ENCODE assay signal across 11 cellular contexts in the genomic region with DNA sequence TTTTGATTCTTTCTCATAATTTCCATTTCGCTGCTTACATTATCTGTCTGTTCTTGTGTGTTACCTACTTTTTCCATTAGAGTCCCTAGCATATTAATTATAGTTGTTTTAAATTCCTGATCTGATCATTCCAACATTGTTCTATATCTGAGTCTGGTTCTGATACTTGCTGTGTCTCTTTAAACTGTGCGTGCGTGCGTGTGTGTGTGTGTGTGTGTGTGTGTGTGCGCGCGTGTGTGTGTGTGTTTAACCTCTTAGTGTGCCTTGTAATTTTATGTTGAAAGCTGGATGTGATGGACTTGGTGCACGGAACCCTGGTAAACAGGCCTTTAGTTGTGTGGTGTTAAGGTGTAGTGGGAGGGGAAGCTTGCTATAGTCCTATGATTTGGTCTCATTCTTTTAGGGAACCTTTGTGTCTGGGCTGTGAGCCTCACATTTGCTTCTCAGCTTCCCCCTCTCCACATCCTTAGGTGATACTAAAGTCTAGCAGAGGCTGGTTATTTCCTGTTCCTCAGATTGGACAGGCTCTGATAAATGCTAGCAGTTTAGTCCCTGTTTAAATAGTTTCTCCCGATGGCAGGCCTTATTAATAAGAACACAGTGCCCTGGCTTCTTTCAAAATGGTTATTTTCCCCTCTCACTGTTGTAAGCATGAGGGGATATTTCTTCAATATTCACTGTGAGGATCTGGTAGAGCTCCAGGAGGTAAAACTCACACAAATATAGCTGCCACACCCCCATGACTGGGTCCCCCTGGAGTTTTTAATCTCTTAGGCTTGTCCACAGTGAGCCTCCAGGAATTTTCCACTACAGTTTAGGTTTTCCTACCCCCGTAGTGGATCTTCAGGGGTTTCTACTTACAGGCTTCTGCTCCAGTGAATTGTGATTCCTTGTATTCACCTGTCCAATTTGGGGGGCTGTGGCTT.
DNase-seq lines count a peak whose midpoint lies in the region; ATAC-seq and TF ChIP-seq lines count a peak whose summit lies in the region.
"Had no signal": no experiment of that assay in that cellular context is flagged by ENCODE, and none has a peak within 500 bp of the region (broad histone marks: within the 10 kb centered on the region; RNA-seq: fewer than 3 reads in every experiment).

No MANE protein-coding gene starts in this region.

- peak overlapping the region; percentile 41 for H3K27ac Mint-ChIP-seq in activated CD8-positive, alpha-beta memory T cell treated with anti-CD3 and anti-CD28 coated beads, Interleukin-2, amount 10 ng/mL, durations not matched to agents 7 days and 5 days
- H3K27ac Mint-ChIP-seq: CD4-positive, alpha-beta T cell had no signal

- intact Hi-C loops in heart right ventricle (cut with DNase I): no loop called here

- H3K27ac ChIP-seq in heart right ventricle: peak overlapping the region in 6 of 10 donors; percentile 7 to 42 (median 19)
- H3K27ac ChIP-seq in stomach smooth muscle (ENCODE audit: low read length): peak overlapping the region; percentile 47
- H3K27ac ChIP-seq: epithelial cell of prostate had no signal

- ATAC-seq in activated CD8-positive, alpha-beta memory T cell treated with anti-CD3 and anti-CD28 coated beads, Interleukin-2, amount 10 ng/mL, durations not matched to agents 7 days and 5 days: no peak
- peak in 6 of 8 donors; percentile 20 to 40 (median 36) for ATAC-seq in heart right ventricle
- ATAC-seq in GM21526 (IDR thresholded peaks at IDR 0.05; ENCODE audit: low FRiP score, unreplicated experiment): no peak
- ATAC-seq: naive thymus-derived CD4-positive, alpha-beta T cell had no signal

- TF ChIP-seq CTCF in heart right ventricle (IDR thresholded peaks at IDR 0.05): no peak

- H3K27me3 Mint-ChIP-seq in activated CD8-positive, alpha-beta memory T cell treated with anti-CD3 and anti-CD28 coated beads, Interleukin-2, amount 10 ng/mL, durations not matched to agents 7 days and 5 days: no peaks in the 10 kb centered on the region
- H3K27me3 Mint-ChIP-seq: CD4-positive, alpha-beta T cell; naive thymus-derived CD4-positive, alpha-beta T cell had no signal

- H3K36me3 Mint-ChIP-seq in activated CD8-positive, alpha-beta memory T cell treated with anti-CD3 and anti-CD28 coated beads, Interleukin-2, amount 10 ng/mL, durations not matched to agents 7 days and 5 days: peaks cover 26% of the 10 kb centered on the region

- H3K9me3 Mint-ChIP-seq in activated CD8-positive, alpha-beta memory T cell treated with anti-CD3 and anti-CD28 coated beads, Interleukin-2, amount 10 ng/mL, durations not matched to agents 7 days and 5 days (ENCODE audit: low read depth): no peaks in the 10 kb centered on the region
- H3K9me3 Mint-ChIP-seq: CD4-positive, alpha-beta T cell had no signal

- H3K4me3 ChIP-seq in heart right ventricle: no peak overlapping the region
- H3K4me3 ChIP-seq in stomach smooth muscle (ENCODE audit: low read length in 2 of 2): peak overlapping the region; percentile 34 to 36

- DNase-seq in activated CD8-positive, alpha-beta memory T cell treated with anti-CD3 and anti-CD28 coated beads, Interleukin-2, amount 10 ng/mL, durations not matched to agents 7 days and 5 days: no peak
- no peak for DNase-seq in activated CD8-positive, alpha-beta memory T cell treated with anti-CD3 and anti-CD28 coated beads, Interleukin-2, amount 50 U/mL, for 4 hours
- DNase-seq in SHP77 (lab: John Stamatoyannopoulos, UW) (peak; percentile 17 to 57), heart right ventricle (no peak), SKM-1 (lab: John Stamatoyannopoulos, UW; ENCODE audit: unreplicated experiment) (no peak)
- no peak for DNase-seq in activated CD4-positive, alpha-beta T cell treated with anti-CD3 and anti-CD28 coated beads, Interleukin-2, amount 50 U/mL, for 1 hour
- DNase-seq: CD4-positive, alpha-beta T cell had no signal

- peaks cover 36% of the 10 kb centered on the region for H3K4me1 Mint-ChIP-seq in activated CD8-positive, alpha-beta memory T cell treated with anti-CD3 and anti-CD28 coated beads, Interleukin-2, amount 10 ng/mL, durations not matched to agents 7 days and 5 days

- H3K36me3 ChIP-seq in heart right ventricle (peaks cover 0 to 9% (median 0%) of the 10 kb centered on the region in 9 donors), stomach smooth muscle (ENCODE audit: control insufficient read depth in 2 of 2, insufficient read depth in 2 of 2, low read length in 2 of 2) (no peaks in the 10 kb centered on the region)

- H3K27me3 ChIP-seq in heart right ventricle (no peaks in the 10 kb centered on the region), stomach smooth muscle (ENCODE audit: control insufficient read depth in 1 of 2, insufficient read depth in 2 of 2, low read length in 2 of 2) (no peaks in the 10 kb centered on the region)

- H3K9me3 ChIP-seq in heart right ventricle (no peaks in the 10 kb centered on the region), stomach smooth muscle (ENCODE audit: control insufficient read depth in 2 of 2, low read length in 2 of 2) (no peaks in the 10 kb centered on the region)

- H3K9ac ChIP-seq in stomach smooth muscle (ENCODE audit: low read length in 2 of 2): peak overlapping the region; percentile 37 to 42

- H3K4me1 ChIP-seq in heart right ventricle: peaks cover 3 to 31% (median 16%) of the 10 kb centered on the region in 9 donors
- H3K4me1 ChIP-seq in stomach smooth muscle (ENCODE audit: control insufficient read depth, insufficient read depth, low read length): peaks cover 13% of the 10 kb centered on the region

- CTCF ChIA-PET in activated CD8-positive, alpha-beta memory T cell treated with anti-CD3 and anti-CD28 coated beads, Interleukin-2, amount 10 ng/mL, durations not matched to agents 7 days and 5 days (lab: Charles Lee): no interaction called here

- H3K4me3 Mint-ChIP-seq in activated CD8-positive, alpha-beta memory T cell treated with anti-CD3 and anti-CD28 coated beads, Interleukin-2, amount 10 ng/mL, durations not matched to agents 7 days and 5 days: no peak overlapping the region

- WGBS in heart right ventricle, 2 donors: 73 to 80% methylated on average over 10 of the region's 10 CpGs

Comparison
In these comparisons a context has a peak if more than half of its experiments do, and no peak if none do; other contexts are left out.
1. ATAC-seq: peak in heart right ventricle (6 of 8); none in activated CD8-positive, alpha-beta memory T cell treated with anti-CD3 and anti-CD28 coated beads, Interleukin-2, amount 10 ng/mL, durations not matched to agents 7 days and 5 days (single experiment) and GM21526 (single experiment).
2. DNase-seq: peak in SHP77 (2 of 2); none in activated CD8-positive, alpha-beta memory T cell treated with anti-CD3 and anti-CD28 coated beads, Interleukin-2, amount 10 ng/mL, durations not matched to agents 7 days and 5 days (single experiment), activated CD8-positive, alpha-beta memory T cell treated with anti-CD3 and anti-CD28 coated beads, Interleukin-2, amount 50 U/mL, for 4 hours (single experiment), heart right ventricle (0 of 2), SKM-1 (single experiment) and activated CD4-positive, alpha-beta T cell treated with anti-CD3 and anti-CD28 coated beads, Interleukin-2, amount 50 U/mL, for 1 hour (single experiment).
3. H3K4me3 ChIP-seq: peak in stomach smooth muscle (2 of 2); none in heart right ventricle (0 of 10).